Comparison of ENCODE assay signal across 8 cellular contexts in the genomic region with DNA sequence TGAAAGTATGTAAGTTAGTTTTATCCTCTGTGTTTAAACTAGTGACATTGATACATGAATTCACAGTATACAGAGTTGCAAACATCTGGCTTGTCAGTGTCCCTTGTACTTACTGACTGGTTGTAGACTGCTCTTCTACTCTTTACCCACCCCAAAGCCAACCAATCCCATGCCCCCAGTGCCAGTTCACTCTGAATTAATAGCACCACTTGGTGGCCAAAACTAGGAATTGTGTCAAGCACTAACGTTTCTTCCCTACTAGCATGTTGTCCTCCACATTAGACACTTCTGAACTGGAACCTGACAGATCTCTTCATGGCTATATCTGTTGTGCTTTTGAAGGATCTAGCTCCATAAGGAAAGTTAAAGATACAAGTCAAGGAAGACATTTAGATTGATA. TPM values are rescaled to one million over a fixed set of nuclear protein-coding genes. Genes with fewer than 3 reads are reported as not detected.
A peak's percentile ranks its signal among the peaks of the same experiment; 100 is the strongest.
DNase-seq lines count a peak whose midpoint lies in the region; ATAC-seq and TF ChIP-seq lines count a peak whose summit lies in the region.

No MANE protein-coding gene starts in this region.

- in situ Hi-C loops in mammary epithelial cell (cut with MboI; ENCODE audit: low sequenced_read_pairs in 2 of 2), result no loop called here

- CTCF ChIA-PET in mammary epithelial cell (lab: Charles Lee; ENCODE audit: low non-redundant PET), result no interaction called here

- no TSS peak for BruUV-seq in mammary epithelial cell (replicated peaks; lab: Mats Ljungman, UMichigan)

- H3K4me2 ChIP-seq in mammary epithelial cell (ENCODE audit: insufficient read depth, low read depth, low read length) (no peak overlapping the region), smooth muscle cell (no peak overlapping the region)

- intact Hi-C loops in left ventricle myocardium inferior (cut with micrococcal nuclease) (no loop called here), left ventricle myocardium superior (cut with micrococcal nuclease) (no loop called here), mammary epithelial cell (cut with micrococcal nuclease) (loop anchor here (1.0 to 10.0 kb wide), 2 partner anchors 236 to 569 kb away; no protein-coding TSS in a partner anchor), esophagus squamous epithelium (cut with DNase I) (no loop called here)

- DNase-seq in left ventricle myocardium inferior (no peak), left ventricle myocardium superior (no peak), MV-4-11 (lab: John Stamatoyannopoulos, UW) (peak; percentile 13), mammary epithelial cell (peak; percentile 25), smooth muscle cell (lab: John Stamatoyannopoulos, UW; ENCODE audit: unreplicated experiment) (no peak), amygdala (lab: John Stamatoyannopoulos, UW) (no peak), esophagus squamous epithelium (lab: John Stamatoyannopoulos, UW) (no peak)

- no peaks in the 10 kb centered on the region for H4K20me1 ChIP-seq in mammary epithelial cell (ENCODE audit: insufficient read depth, low read length)
- no peaks in the 10 kb centered on the region for H4K20me1 ChIP-seq in smooth muscle cell (ENCODE audit: low read depth)

- WGBS in mammary epithelial cell (ENCODE audit: low coverage, missing lambda C conversion rate), result 93% methylated on average over 1 of the region's 1 CpG
- WGBS in smooth muscle cell (ENCODE audit: low lambda C conversion rate), result 19% methylated on average over 1 of the region's 1 CpG
- WGBS in esophagus squamous epithelium, 2 donors, result 0% methylated on average over 1 of the region's 1 CpG

- H2AFZ ChIP-seq in mammary epithelial cell (ENCODE audit: low read depth, low read length) (no peak overlapping the region), smooth muscle cell (ENCODE audit: low read depth) (no peak overlapping the region)

- TF ChIP-seq CTCF in left ventricle myocardium inferior (IDR thresholded peaks at IDR 0.05; ENCODE audit: borderline replicate concordance) (peak; percentile 44), mammary epithelial cell (conservative IDR thresholded peaks at IDR 0.05 in 1 of 2, IDR thresholded peaks at IDR 0.05 in 1 of 2; ENCODE audit: extremely low read depth in 1 of 2, insufficient read depth in 1 of 2, low read depth in 1 of 2, low read length in 2 of 2) (peak; percentile 34 to 40), smooth muscle cell (IDR thresholded peaks at IDR 0.05; ENCODE audit: borderline replicate concordance, insufficient read depth, poor library complexity, severe bottlenecking) (peak; percentile 29), esophagus squamous epithelium (IDR thresholded peaks at IDR 0.05) (peak in 1 of 6 experiments; percentile 28)

- dilution Hi-C loops in mammary epithelial cell (cut with HindIII; ENCODE audit: low sequenced_read_pairs), result no loop called here

- H3K36me3 ChIP-seq in left ventricle myocardium inferior (peaks cover 13% of the 10 kb centered on the region), mammary epithelial cell (ENCODE audit: insufficient read depth, low read length) (peaks cover 3% of the 10 kb centered on the region), smooth muscle cell (ENCODE audit: low read depth) (peaks cover 4% of the 10 kb centered on the region), esophagus squamous epithelium (peaks cover 0 to 79% (median 0%) of the 10 kb centered on the region in 3 donors)

- no peak overlapping the region for H3K4me3 ChIP-seq in left ventricle myocardium inferior
- H3K4me3 ChIP-seq in mammary epithelial cell (replicated peaks in 1 of 3; ENCODE audit: insufficient read depth in 1 of 3, low read depth in 2 of 3, low read length in 3 of 3), result no peak overlapping the region
- no peak overlapping the region for H3K4me3 ChIP-seq in smooth muscle cell
- H3K4me3 ChIP-seq in esophagus squamous epithelium, result no peak overlapping the region

- no peaks in the 10 kb centered on the region for H3K4me1 ChIP-seq in left ventricle myocardium inferior
- no peaks in the 10 kb centered on the region for H3K4me1 ChIP-seq in mammary epithelial cell (ENCODE audit: insufficient read depth, low read length)
- H3K4me1 ChIP-seq in smooth muscle cell (ENCODE audit: low read depth), result no peaks in the 10 kb centered on the region
- no peaks in the 10 kb centered on the region for H3K4me1 ChIP-seq in esophagus squamous epithelium

- no peaks in the 10 kb centered on the region for H3K9me3 ChIP-seq in left ventricle myocardium inferior (replicated peaks)
- H3K9me3 ChIP-seq in mammary epithelial cell (replicated peaks; ENCODE audit: insufficient read depth, low read length), result no peaks in the 10 kb centered on the region
- H3K9me3 ChIP-seq in smooth muscle cell (replicated peaks; ENCODE audit: low read depth), result no peaks in the 10 kb centered on the region
- no peaks in the 10 kb centered on the region for H3K9me3 ChIP-seq in esophagus squamous epithelium

- ATAC-seq in left ventricle myocardium superior (no peak), GM19023 (IDR thresholded peaks at IDR 0.05; ENCODE audit: unreplicated experiment) (no peak)

- H3K9ac ChIP-seq in mammary epithelial cell (ENCODE audit: insufficient read depth, low read length) (no peak overlapping the region), smooth muscle cell (ENCODE audit: low read depth) (no peak overlapping the region)

- no peaks in the 10 kb centered on the region for H3F3A ChIP-seq in smooth muscle cell (ENCODE audit: low read depth)

- H3K79me2 ChIP-seq in mammary epithelial cell (ENCODE audit: insufficient read depth, low read length) (no peaks in the 10 kb centered on the region), smooth muscle cell (ENCODE audit: low read depth) (no peaks in the 10 kb centered on the region)

- H3K27ac ChIP-seq in left ventricle myocardium inferior (replicated peaks) (no peak overlapping the region), mammary epithelial cell (ENCODE audit: insufficient read depth, low read depth, low read length) (no peak overlapping the region), smooth muscle cell (ENCODE audit: low read depth) (no peak overlapping the region), esophagus squamous epithelium (no peak overlapping the region)

- H3K27me3 ChIP-seq in left ventricle myocardium inferior (ENCODE audit: low read depth) (no peaks in the 10 kb centered on the region), mammary epithelial cell (ENCODE audit: insufficient read depth, low read length) (no peaks in the 10 kb centered on the region), smooth muscle cell (ENCODE audit: low read depth) (no peaks in the 10 kb centered on the region), esophagus squamous epithelium (no peaks in the 10 kb centered on the region)

- no peak for TF ChIP-seq POLR2A in esophagus squamous epithelium (IDR thresholded peaks at IDR 0.05)

RNA-seq across cellular contexts. Expression of gene OTX1, which starts 27.2 kb away (rescaled TPM):
- total RNA-seq in left ventricle myocardium inferior, result not detected
- total RNA-seq in left ventricle myocardium superior, result not detected
- total RNA-seq in mammary epithelial cell, result 1 to 10 TPM; 1.0 to 2.9 TPM
- polyA plus RNA-seq in mammary epithelial cell, result 0.34 TPM
- 1.8 TPM for polyA minus RNA-seq in mammary epithelial cell
- not detected in 2 replicates for total RNA-seq in smooth muscle cell
- polyA plus RNA-seq in smooth muscle cell, result 0.35 TPM in 1 of 2 replicates, not detected in the other
- total RNA-seq in esophagus squamous epithelium, result 1 to 10 TPM in 1 of 4 donors, under 1 TPM in 1, not detected in 2; 0.85 to 2.6 TPM

Comparison
In these comparisons a context has a peak if more than half of its experiments do, and no peak if none do; other contexts are left out.
1. DNase-seq: peak in MV-4-11 (single experiment) and mammary epithelial cell (single experiment); none in left ventricle myocardium inferior (single experiment), left ventricle myocardium superior (single experiment), smooth muscle cell (single experiment), amygdala (0 of 56) and esophagus squamous epithelium (single experiment).